In the genomic region with DNA sequence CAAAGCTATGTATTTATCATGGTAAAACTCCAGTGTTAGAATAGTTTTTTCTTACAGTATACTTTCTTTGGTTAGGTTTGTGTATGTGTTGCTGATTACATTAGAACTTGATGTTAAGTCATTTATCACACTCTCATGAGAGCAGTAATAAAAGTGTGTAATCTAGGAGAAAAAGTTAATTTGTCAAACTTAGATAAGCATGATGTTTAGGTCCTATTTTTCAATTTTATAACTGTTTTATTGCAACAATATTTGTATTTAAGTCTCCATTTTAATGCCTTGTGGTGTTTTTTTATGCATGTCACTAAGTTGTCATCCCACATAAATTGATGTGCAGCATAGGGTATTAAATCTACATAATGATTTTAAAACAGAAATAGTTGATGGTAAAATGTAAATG, we compare ENCODE assay signal across 29 cellular contexts.
"Had no signal": no experiment of that assay in that cellular context is flagged by ENCODE, and none has a peak within 500 bp of the region (broad histone marks: within the 10 kb centered on the region; RNA-seq: fewer than 3 reads in every experiment).

No MANE protein-coding gene starts in this region.

- H3K4me1 Mint-ChIP-seq: stimulated activated effector memory CD8-positive, alpha-beta T cell treated with anti-CD3 and anti-CD28 coated beads, Interleukin-12 subunit alpha, Interleukin-12 subunit beta, amount 100 ng/mL, for 72 hours; stimulated activated memory B cell treated with anti-CD40 and anti-IgM and Interleukin-4, amounts not matched to agents 10 μg/mL and 1 μg/mL and 100 μg/mL, for 72 hours; stimulated activated naive B cell treated with anti-CD40 and anti-IgM and Interleukin-4, amounts not matched to agents 10 μg/mL and 1 μg/mL and 100 μg/mL, for 72 hours; stimulated activated naive CD8-positive, alpha-beta T cell treated with anti-CD3 and anti-CD28 coated beads, Interleukin-15, amount 100 ng/mL, for 72 hours had no signal

- H3K27ac ChIP-seq: stomach, suprapubic skin, testis, thoracic aorta, thyroid gland, tibial artery, tibial nerve, transverse colon, upper lobe of left lung, upper lobe of right lung, uterus, vagina had no signal

- H3K27me3 ChIP-seq: stomach, suprapubic skin, testis, thyroid gland, tibial artery, tibial nerve, transverse colon, upper lobe of left lung, upper lobe of right lung, uterus, vagina had no signal

- H3K27ac Mint-ChIP-seq: stimulated activated effector memory CD8-positive, alpha-beta T cell treated with anti-CD3 and anti-CD28 coated beads, Interleukin-12 subunit alpha, Interleukin-12 subunit beta, amount 100 ng/mL, for 72 hours; stimulated activated memory B cell treated with anti-CD40 and anti-IgM and Interleukin-4, amounts not matched to agents 10 μg/mL and 1 μg/mL and 100 μg/mL, for 72 hours; stimulated activated naive B cell treated with anti-CD40 and anti-IgM and Interleukin-4, amounts not matched to agents 10 μg/mL and 1 μg/mL and 100 μg/mL, for 72 hours; stimulated activated naive CD8-positive, alpha-beta T cell treated with anti-CD3 and anti-CD28 coated beads, Interleukin-15, amount 100 ng/mL, for 72 hours; stimulated activated naive CD8-positive, alpha-beta T cell treated with anti-CD3 and anti-CD28 coated beads, Interleukin-15, Interleukin-2, amounts not matched to agents 100 ng/mL and 50 ng/mL, for 24 hours; type B pancreatic cell had no signal

- H3K9me3 Mint-ChIP-seq: stimulated activated effector memory CD8-positive, alpha-beta T cell treated with anti-CD3 and anti-CD28 coated beads, Interleukin-12 subunit alpha, Interleukin-12 subunit beta, amount 100 ng/mL, for 72 hours; stimulated activated memory B cell treated with anti-CD40 and anti-IgM and Interleukin-4, amounts not matched to agents 10 μg/mL and 1 μg/mL and 100 μg/mL, for 72 hours; stimulated activated naive B cell treated with anti-CD40 and anti-IgM and Interleukin-4, amounts not matched to agents 10 μg/mL and 1 μg/mL and 100 μg/mL, for 72 hours; stimulated activated naive CD8-positive, alpha-beta T cell treated with anti-CD3 and anti-CD28 coated beads, Interleukin-15, amount 100 ng/mL, for 72 hours; stimulated activated naive CD8-positive, alpha-beta T cell treated with anti-CD3 and anti-CD28 coated beads, Interleukin-15, Interleukin-2, amounts not matched to agents 100 ng/mL and 50 ng/mL, for 24 hours; type B pancreatic cell had no signal

- ATAC-seq: stimulated activated effector memory CD8-positive, alpha-beta T cell treated with anti-CD3 and anti-CD28 coated beads, Interleukin-12 subunit alpha, Interleukin-12 subunit beta, amount 100 ng/mL, for 72 hours; stimulated activated memory B cell treated with anti-CD40 and anti-IgM and Interleukin-4, amounts not matched to agents 10 μg/mL and 1 μg/mL and 100 μg/mL, for 72 hours; stimulated activated naive B cell treated with anti-CD40 and anti-IgM and Interleukin-4, amounts not matched to agents 10 μg/mL and 1 μg/mL and 100 μg/mL, for 72 hours; stimulated activated naive CD8-positive, alpha-beta T cell treated with anti-CD3 and anti-CD28 coated beads, Interleukin-15, amount 100 ng/mL, for 72 hours; stimulated activated naive CD8-positive, alpha-beta T cell treated with anti-CD3 and anti-CD28 coated beads, Interleukin-15, Interleukin-2, amounts not matched to agents 100 U/mL and 50 U/mL, for 24 hours; upper lobe of right lung had no signal

- H3K4me1 ChIP-seq: stomach, suprapubic skin, testis, thyroid gland, tibial artery, tibial nerve, transverse colon, upper lobe of left lung, upper lobe of right lung, uterus, vagina had no signal

- H3K36me3 ChIP-seq: upper lobe of right lung, uterus, vagina had no signal

- DNase-seq: stimulated activated CD4-positive, alpha-beta T cell treated with anti-CD3 and anti-CD28 coated beads, Interleukin-2, amount 100 ng/mL, for 48 hours; stimulated activated CD4-positive, alpha-beta T cell treated with anti-CD3 and anti-CD28 coated beads, Interleukin-4, amount 100 ng/mL, for 1 hour; stimulated activated CD4-positive, alpha-beta T cell treated with anti-CD3 and anti-CD28 coated beads, Interleukin-4, amount 100 ng/mL, for 24 hours; stimulated activated CD4-positive, alpha-beta T cell treated with anti-CD3 and anti-CD28 coated beads, Interleukin-4, amount 100 ng/mL, for 4 hours; stimulated activated CD8-positive, alpha-beta memory T cell treated with anti-CD3 and anti-CD28 coated beads, Interleukin-4, amount 100 ng/mL, for 48 hours; stimulated activated naive B cell treated with anti-CD40 and anti-IgM and Interleukin-4, amounts not matched to agents 10 μg/mL and 1 μg/mL and 100 μg/mL, for 72 hours; stimulated activated naive CD4-positive, alpha-beta T cell; stimulated activated naive CD4-positive, alpha-beta T cell treated with Interleukin-2 at 50 U/mL for 16 hours; stimulated activated naive CD8-positive, alpha-beta T cell treated with anti-CD3 and anti-CD28 coated beads, Interleukin-15, amount 100 ng/mL, for 72 hours; stimulated activated naive CD8-positive, alpha-beta T cell treated with anti-CD3 and anti-CD28 coated beads, Interleukin-15, Interleukin-2, amounts not matched to agents 100 U/mL and 50 U/mL, for 24 hours; stomach; substantia nigra; testis; thyroid gland; tibial artery; transverse colon; trophoblast cell; upper lobe of left lung; upper lobe of right lung; uterus had no signal

- H3K27me3 Mint-ChIP-seq: stimulated activated memory B cell treated with anti-CD40 and anti-IgM and Interleukin-4, amounts not matched to agents 10 μg/mL and 1 μg/mL and 100 μg/mL, for 72 hours; stimulated activated naive B cell treated with anti-CD40 and anti-IgM and Interleukin-4, amounts not matched to agents 10 μg/mL and 1 μg/mL and 100 μg/mL, for 72 hours; stimulated activated naive CD8-positive, alpha-beta T cell treated with anti-CD3 and anti-CD28 coated beads, Interleukin-15, amount 100 ng/mL, for 72 hours; stimulated activated naive CD8-positive, alpha-beta T cell treated with anti-CD3 and anti-CD28 coated beads, Interleukin-15, Interleukin-2, amounts not matched to agents 100 ng/mL and 50 ng/mL, for 24 hours; type B pancreatic cell had no signal

- H3K4me3 ChIP-seq: stomach, suprapubic skin, testis, thoracic aorta, thyroid gland, tibial artery, tibial nerve, transverse colon, upper lobe of left lung, upper lobe of right lung, uterus, vagina had no signal

- H3K9me3 ChIP-seq: stomach, testis, thoracic aorta, thyroid gland, tibial artery, transverse colon, upper lobe of left lung, upper lobe of right lung, vagina had no signal

- FAIRE-seq: urothelium cell line had no signal

- H3K4me3 Mint-ChIP-seq: stimulated activated effector memory CD8-positive, alpha-beta T cell treated with anti-CD3 and anti-CD28 coated beads, Interleukin-12 subunit alpha, Interleukin-12 subunit beta, amount 100 ng/mL, for 72 hours; stimulated activated memory B cell treated with anti-CD40 and anti-IgM and Interleukin-4, amounts not matched to agents 10 μg/mL and 1 μg/mL and 100 μg/mL, for 72 hours; stimulated activated naive B cell treated with anti-CD40 and anti-IgM and Interleukin-4, amounts not matched to agents 10 μg/mL and 1 μg/mL and 100 μg/mL, for 72 hours; stimulated activated naive CD8-positive, alpha-beta T cell treated with anti-CD3 and anti-CD28 coated beads, Interleukin-15, amount 100 ng/mL, for 72 hours; stimulated activated naive CD8-positive, alpha-beta T cell treated with anti-CD3 and anti-CD28 coated beads, Interleukin-15, Interleukin-2, amounts not matched to agents 100 ng/mL and 50 ng/mL, for 24 hours; type B pancreatic cell had no signal
